In genomic region chr14:75041613-75042012, GRCh38 we compare ENCODE assay signal across 16 cellular contexts. TPM values are rescaled to one million over a fixed set of nuclear protein-coding genes. Genes with fewer than 3 reads are reported as not detected.
DNase-seq lines count a peak whose midpoint lies in the region; ATAC-seq and TF ChIP-seq lines count a peak whose summit lies in the region.
"Had no signal": no experiment of that assay in that cellular context is flagged by ENCODE, and none has a peak within 500 bp of the region (broad histone marks: within the 10 kb centered on the region; RNA-seq: fewer than 3 reads in every experiment).

No MANE protein-coding gene starts in this region.

- TF ChIP-seq POLR2A in Peyer's patch (IDR thresholded peaks at IDR 0.05): no peak

- no peak overlapping the region for H2AFZ ChIP-seq in hepatocyte

- H3K4me2 ChIP-seq in hepatocyte: peak overlapping the region; percentile 30

- no peaks in the 10 kb centered on the region for H4K20me1 ChIP-seq in hepatocyte (ENCODE audit: insufficient read depth, poor library complexity, severe bottlenecking)

- ATAC-seq in HG03571 (IDR thresholded peaks at IDR 0.05; ENCODE audit: unreplicated experiment): no peak
- ATAC-seq: psoas muscle had no signal

- H3K9me2 ChIP-seq in hepatocyte (replicated peaks; ENCODE audit: insufficient read depth): no peaks in the 10 kb centered on the region

- DNase-seq in A172 (ENCODE audit: low spot score) (peak; percentile 39), Peyer's patch (peak in 1 of 3 donors; percentile 63), hepatocyte (ENCODE audit: low spot score) (peak; percentile 20), NCI-H774 (lab: John Stamatoyannopoulos, UW) (no peak)
- DNase-seq in activated CD4-positive, alpha-beta T cell treated with anti-CD3 and anti-CD28 coated beads for 1 hour: no peak
- DNase-seq: activated CD8-positive, alpha-beta memory T cell treated with anti-CD3 and anti-CD28 coated beads, Interleukin-2, amount 50 U/mL, for 4 hours; activated naive CD8-positive, alpha-beta T cell treated with anti-CD3 and anti-CD28 coated beads, Interleukin-2, amount 10 ng/mL, durations not matched to agents 7 days and 5 days; Caco-2; NCI-H1436 treated with DMSO at 0.1 percent for 48 hours; NCI-H524 treated with DMSO at 0.1 percent for 48 hours; psoas muscle; SIG-M5; stimulated activated CD4-positive, alpha-beta T cell treated with anti-CD3 and anti-CD28 coated beads, Interleukin-1b, Interleukin-23, amount 100 ng/mL, for 48 hours; uterus had no signal

- peaks cover 0 to 32% (median 0%) of the 10 kb centered on the region in 3 donors for H3K36me3 ChIP-seq in Peyer's patch
- H3K36me3 ChIP-seq in hepatocyte (replicated peaks; ENCODE audit: insufficient read depth, low read depth): no peaks in the 10 kb centered on the region
- H3K36me3 ChIP-seq: uterus had no signal

- H3K4me1 ChIP-seq in Peyer's patch (peaks cover 0 to 42% (median 3%) of the 10 kb centered on the region in 4 donors), hepatocyte (ENCODE audit: insufficient read depth) (peaks cover 8% of the 10 kb centered on the region)
- H3K4me1 ChIP-seq: uterus had no signal

- H3K27ac ChIP-seq in Peyer's patch: peak overlapping the region in 3 of 4 donors; percentile 28 to 90 (median 77)
- peak overlapping the region; percentile 24 for H3K27ac ChIP-seq in hepatocyte
- H3K27ac ChIP-seq: psoas muscle, uterus had no signal

- H3K27me3 ChIP-seq in Peyer's patch (no peaks in the 10 kb centered on the region), hepatocyte (no peaks in the 10 kb centered on the region)
- H3K27me3 ChIP-seq: uterus had no signal

- H3K9me3 ChIP-seq in Peyer's patch (no peaks in the 10 kb centered on the region), hepatocyte (ENCODE audit: low read depth) (no peaks in the 10 kb centered on the region)
- H3K9me3 ChIP-seq: Caco-2, psoas muscle, uterus had no signal

- H3K4me3 ChIP-seq in Peyer's patch: peak overlapping the region in 1 of 4 donors; percentile 0
- no peak overlapping the region for H3K4me3 ChIP-seq in hepatocyte
- H3K4me3 ChIP-seq: psoas muscle, uterus had no signal

- 75% methylated on average over 4 of the region's 4 CpGs for whole genome bisulfite sequencing in hepatocyte (ENCODE audit: low lambda C conversion rate, missing lambda C conversion rate)

- TF ChIP-seq CTCF in Peyer's patch (IDR thresholded peaks at IDR 0.05) (no peak), hepatocyte (IDR thresholded peaks at IDR 0.05; ENCODE audit: poor library complexity) (no peak)

- peaks cover 24% of the 10 kb centered on the region for H3K79me2 ChIP-seq in hepatocyte

RNA-seq across cellular contexts. Expression of gene MLH3, which starts 9.7 kb away (rescaled TPM):
- total RNA-seq in A172 (2014; rRNA removed; shearing (Covaris generic)): 4.9 and 7.7 TPM in 2 replicates
- total RNA-seq in Peyer's patch (10 to 100 TPM; 40.6 to 57.0 (median 48.5) TPM), hepatocyte (15.6 and 21.3 TPM in 2 replicates)
- polyA plus RNA-seq in hepatocyte: 8.5 and 9.9 TPM in 2 replicates

RNA-seq across cellular contexts. Expression of gene ACYP1, which starts 22.2 kb away (rescaled TPM):
- total RNA-seq in A172 (2014; rRNA removed; shearing (Covaris generic)): 28.9 and 31.3 TPM in 2 replicates
- 10 to 100 TPM; 15.7 to 36.4 (median 25.0) TPM for total RNA-seq in Peyer's patch
- total RNA-seq in hepatocyte: 7.1 and 9.5 TPM in 2 replicates
- polyA plus RNA-seq in hepatocyte: 13.5 and 19.5 TPM in 2 replicates

RNA-seq across cellular contexts. Expression of gene ZC2HC1C, which starts 27.8 kb away (rescaled TPM):
- 1.7 and 2.0 TPM in 2 replicates for total RNA-seq in A172 (2014; rRNA removed; shearing (Covaris generic))
- 10 to 100 TPM in 3 of 4 donors, 1 to 10 TPM in 1; 9.2 to 18.3 (median 14.9) TPM for total RNA-seq in Peyer's patch
- total RNA-seq in hepatocyte: 1.7 and 14.9 TPM in 2 replicates
- polyA plus RNA-seq in hepatocyte: 1.1 and 3.8 TPM in 2 replicates
- total RNA-seq: mononuclear cell had no signal

RNA-seq across cellular contexts. Expression of gene EIF2B2, which starts 38.9 kb away (rescaled TPM):
- 43.5 and 63.3 TPM in 2 replicates for total RNA-seq in A172 (2014; rRNA removed; shearing (Covaris generic))
- total RNA-seq in Peyer's patch (10 to 100 TPM; 32.3 to 38.6 (median 34.7) TPM), hepatocyte (35.7 and 45.2 TPM in 2 replicates)
- 75.6 and 93.2 TPM in 2 replicates for polyA plus RNA-seq in hepatocyte

Comparison
In these comparisons a context has a peak if more than half of its experiments do, and no peak if none do; other contexts are left out.
1. DNase-seq: peak in A172 (single experiment) and hepatocyte (single experiment); none in activated CD4-positive, alpha-beta T cell treated with anti-CD3 and anti-CD28 coated beads for 1 hour (single experiment) and NCI-H774 (single experiment).